8 cellular contexts compared by ENCODE assay signal in the genomic region with DNA sequence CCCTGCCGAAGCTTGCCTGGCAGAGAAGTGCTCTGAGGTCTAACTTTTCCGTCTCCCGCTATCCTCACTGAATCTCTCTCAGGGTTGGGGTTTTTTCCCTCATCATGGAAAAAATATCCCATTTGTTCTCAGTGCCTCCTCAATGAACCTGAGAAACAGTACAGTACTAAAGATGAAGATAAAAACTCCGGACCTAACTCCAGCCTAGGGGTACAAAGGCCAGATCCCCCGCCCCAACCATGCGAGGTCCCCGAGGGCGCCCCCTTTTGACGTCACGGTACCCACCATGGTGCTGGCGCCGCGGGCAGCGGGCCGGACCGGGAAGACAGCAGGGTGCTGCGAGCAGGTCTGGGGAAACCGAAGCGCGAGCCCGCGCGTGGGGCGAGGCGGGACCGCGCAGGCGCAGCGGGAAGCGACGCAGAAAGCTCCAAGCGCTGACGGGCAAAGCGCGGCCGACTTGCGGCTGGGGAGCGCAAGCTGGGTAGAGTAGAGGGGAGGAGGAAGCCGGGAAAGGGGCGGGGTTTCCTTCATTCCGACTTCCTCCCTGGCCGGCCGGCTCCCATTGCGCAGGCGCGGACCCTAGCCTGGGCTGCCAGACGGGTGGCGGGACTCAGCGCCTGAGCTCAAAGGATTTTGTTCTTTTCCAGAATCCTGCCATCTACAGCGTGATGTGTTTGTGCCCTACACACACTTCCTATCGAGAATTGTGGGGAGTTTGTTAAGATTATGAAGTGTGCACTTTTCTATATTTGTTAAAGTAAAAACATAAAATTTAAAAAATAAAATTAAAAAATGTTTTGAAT. TPM values are rescaled to one million over a fixed set of nuclear protein-coding genes. Genes with fewer than 3 reads are reported as not detected.
DNase-seq lines count a peak whose midpoint lies in the region; ATAC-seq and TF ChIP-seq lines count a peak whose summit lies in the region.

A gene (minus strand): TSS at position 497 of the 803 bp plus-strand sequence. CDS start 209 bp downstream, at position 288.

- TF ChIP-seq CTCF in left lung (IDR thresholded peaks at IDR 0.05): peak in 1 of 2 donors; percentile 35

- H3K4me3 ChIP-seq in BLaER1 treated with 17β-estradiol and CSF1 and Interleukin-3, amounts not matched to agents 10 nM and 100 nM: peak within 1 kb of the TSS; percentile 65 to 80 (median 78)
- H3K4me3 ChIP-seq in left lung: peak within 1 kb of the TSS; percentile 66

- H3K27ac ChIP-seq in BLaER1 treated with 17β-estradiol and CSF1 and Interleukin-3, amounts not matched to agents 10 nM and 100 nM: peak within 1 kb of the TSS; percentile 65 to 91 (median 85)
- peak within 1 kb of the TSS; percentile 90 to 96 for H3K27ac ChIP-seq in left lung

- DNase-seq in NCI-H526 treated with DMSO at 0.1 percent for 48 hours (lab: John Stamatoyannopoulos, UW): peak; percentile 85
- peak; percentile 95 for DNase-seq in activated CD4-positive, alpha-beta T cell treated with anti-CD3 and anti-CD28 coated beads, Interleukin-2, amount 50 U/mL, for 1 hour
- DNase-seq in dedifferentiated amniotic fluid mesenchymal stem cell (ENCODE audit: extremely low spot score): peak; percentile 97
- DNase-seq in left lung: peak; percentile 98 to 100
- DNase-seq in stimulated activated CD4-positive, alpha-beta T cell treated with anti-CD3 and anti-CD28 coated beads, Interleukin-2, amount 100 ng/mL, for 48 hours: peak; percentile 96 to 98

- H3K36me3 ChIP-seq in BLaER1 treated with 17β-estradiol and CSF1 and Interleukin-3, amounts not matched to agents 10 nM and 100 nM: peaks cover 17 to 38% (median 34%) of the 10 kb centered on the region in 11 experiments
- H3K36me3 ChIP-seq in left lung: peaks cover 0 to 25% of the 10 kb centered on the region in 2 donors

- H3K4me2 ChIP-seq in BLaER1 treated with 17β-estradiol and CSF1 and Interleukin-3, amounts not matched to agents 10 nM and 100 nM: peak within 1 kb of the TSS; percentile 77 to 96 (median 89)

- intact Hi-C loops in left lung (cut with DNase I): no loop called here

- no peaks in the 10 kb centered on the region for H3K9me3 ChIP-seq in BLaER1 treated with 17β-estradiol and CSF1 and Interleukin-3, amounts not matched to agents 10 nM and 100 nM (replicated peaks in 1 of 11)
- no peaks in the 10 kb centered on the region for H3K9me3 ChIP-seq in left lung

- no peaks in the 10 kb centered on the region for H4K20me1 ChIP-seq in BLaER1 treated with 17β-estradiol and CSF1 and Interleukin-3, amounts not matched to agents 10 nM and 100 nM

- ATAC-seq in GM19324 (IDR thresholded peaks at IDR 0.05; ENCODE audit: low FRiP score, unreplicated experiment) (peak; percentile 96), HG03469 (IDR thresholded peaks at IDR 0.05; ENCODE audit: unreplicated experiment) (peak; percentile 72), left lung (peak; percentile 99)

- H3K4me1 ChIP-seq in BLaER1 treated with 17β-estradiol and CSF1 and Interleukin-3, amounts not matched to agents 10 nM and 100 nM: peaks cover 25 to 41% (median 36%) of the 10 kb centered on the region in 10 experiments
- peaks cover 7 to 26% of the 10 kb centered on the region in 2 donors for H3K4me1 ChIP-seq in left lung

- no peaks in the 10 kb centered on the region for H3K27me3 ChIP-seq in BLaER1 treated with 17β-estradiol and CSF1 and Interleukin-3, amounts not matched to agents 10 nM and 100 nM
- no peaks in the 10 kb centered on the region for H3K27me3 ChIP-seq in left lung

- peak within 1 kb of the TSS; percentile 82 to 91 (median 88) for H3K9ac ChIP-seq in BLaER1 treated with 17β-estradiol and CSF1 and Interleukin-3, amounts not matched to agents 10 nM and 100 nM

RNA-seq across cellular contexts. Expression of the gene that starts here (rescaled TPM):
- total RNA-seq in left lung: 10 to 100 TPM; 38.7 to 51.5 TPM

Comparison
In these comparisons a context has a peak if more than half of its experiments do, and no peak if none do; other contexts are left out.
1. Peak in every context shown above with its lines: DNase-seq, ATAC-seq, H3K4me3 ChIP-seq and H3K27ac ChIP-seq.